Comparison of ENCODE assay signal across 19 cellular contexts in genomic region chr20:57202309-57202708, GRCh38.
DNase-seq lines count a peak whose midpoint lies in the region; ATAC-seq and TF ChIP-seq lines count a peak whose summit lies in the region.
"Had no signal": no experiment of that assay in that cellular context is flagged by ENCODE, and none has a peak within 500 bp of the region (broad histone marks: within the 10 kb centered on the region; RNA-seq: fewer than 3 reads in every experiment).

No MANE protein-coding gene starts in this region.

- no peaks in the 10 kb centered on the region for H3K27me3 ChIP-seq in cardiac muscle cell
- peaks cover 0 to 30% (median 10%) of the 10 kb centered on the region in 7 donors for H3K27me3 ChIP-seq in heart right ventricle

- H3K9me3 ChIP-seq in cardiac muscle cell (ENCODE audit: low read depth) (no peaks in the 10 kb centered on the region), heart right ventricle (peaks cover 0 to 8% (median 0%) of the 10 kb centered on the region in 11 donors)

- H3K27me3 Mint-ChIP-seq in mesothelial cell of epicardium (ENCODE audit: low read depth) (no peaks in the 10 kb centered on the region), type B pancreatic cell (no peaks in the 10 kb centered on the region)
- H3K27me3 Mint-ChIP-seq: B cell had no signal

- H3K4me3 ChIP-seq in cardiac muscle cell (no peak overlapping the region), heart right ventricle (no peak overlapping the region)
- H3K4me3 ChIP-seq: A549; BLaER1 treated with 17β-estradiol and CSF1 and Interleukin-3, amounts not matched to agents 10 nM and 100 nM; GM12878 had no signal

- peaks cover 28% of the 10 kb centered on the region for H3K4me1 ChIP-seq in cardiac muscle cell (ENCODE audit: low read depth)
- peaks cover 0 to 3% (median 0%) of the 10 kb centered on the region in 9 donors for H3K4me1 ChIP-seq in heart right ventricle
- H3K4me1 ChIP-seq: Caco-2 had no signal

- TF ChIP-seq CTCF in cardiac muscle cell (IDR thresholded peaks at IDR 0.05; ENCODE audit: low read depth, low read length) (no peak), heart right ventricle (IDR thresholded peaks at IDR 0.05) (no peak), mesothelial cell of epicardium (IDR thresholded peaks at IDR 0.05; ENCODE audit: unreplicated experiment) (no peak), type B pancreatic cell (conservative IDR thresholded peaks at IDR 0.05) (no peak)

- intact Hi-C loops in heart right ventricle (cut with DNase I) = loop anchor here in 1 of 10 donors (10.0 kb wide), 1 partner anchor 108 kb away; no protein-coding TSS in a partner anchor

- no peak for ATAC-seq in heart right ventricle
- ATAC-seq: A549; CD8-positive, alpha-beta T cell; GM12878 had no signal

- peaks cover 4% of the 10 kb centered on the region for H3K36me3 ChIP-seq in cardiac muscle cell
- H3K36me3 ChIP-seq in heart right ventricle = no peaks in the 10 kb centered on the region
- H3K36me3 ChIP-seq: BLaER1 treated with 17β-estradiol and CSF1 and Interleukin-3, amounts not matched to agents 10 nM and 100 nM had no signal

- H3K4me1 Mint-ChIP-seq in mesothelial cell of epicardium (peaks cover 17% of the 10 kb centered on the region), type B pancreatic cell (ENCODE audit: unreplicated experiment) (peaks cover 17% of the 10 kb centered on the region)
- H3K4me1 Mint-ChIP-seq: B cell had no signal

- H3K36me3 Mint-ChIP-seq in mesothelial cell of epicardium (peaks cover 14% of the 10 kb centered on the region), type B pancreatic cell (peaks cover 39% of the 10 kb centered on the region)
- H3K36me3 Mint-ChIP-seq: CD8-positive, alpha-beta T cell had no signal

- 87 to 91% methylated on average over 14 of the region's 14 CpGs for WGBS in heart right ventricle, 2 donors

- H3K4me3 Mint-ChIP-seq in mesothelial cell of epicardium = no peak overlapping the region
- H3K4me3 Mint-ChIP-seq in type B pancreatic cell = no peak overlapping the region
- H3K4me3 Mint-ChIP-seq: B cell; CD4-positive, alpha-beta T cell; CD8-positive, alpha-beta T cell had no signal

- no peak for DNase-seq in cardiac muscle cell (ENCODE audit: low read depth in 1 of 2, low spot score in 1 of 2)
- DNase-seq in heart right ventricle = no peak
- DNase-seq in mesothelial cell of epicardium (ENCODE audit: low spot score in 2 of 2, unreplicated experiment in 2 of 2) = no peak
- DNase-seq in type B pancreatic cell (ENCODE audit: extremely low spot score, unreplicated experiment) = no peak
- DNase-seq in GM03348 (ENCODE audit: low spot score) = no peak
- no peak for DNase-seq in activated CD4-positive, alpha-beta T cell treated with anti-CD3 and anti-CD28 coated beads, Interleukin-2, amount 50 U/mL, for 1 hour
- DNase-seq: AML-193; Caco-2; Calu3; CD4-positive, alpha-beta T cell; CD8-positive, alpha-beta T cell; DMS79 treated with DMSO at 0.1 percent for 48 hours; GF-D8 had no signal

- H3K9me3 Mint-ChIP-seq in mesothelial cell of epicardium (peaks cover 5% of the 10 kb centered on the region), type B pancreatic cell (no peaks in the 10 kb centered on the region)
- H3K9me3 Mint-ChIP-seq: CD4-positive, alpha-beta T cell had no signal

- H3K27ac ChIP-seq in cardiac muscle cell (peak overlapping the region; percentile 65), heart right ventricle (no peak overlapping the region)
- H3K27ac ChIP-seq: 22Rv1; A549; BLaER1 treated with 17β-estradiol and CSF1 and Interleukin-3, amounts not matched to agents 10 nM and 100 nM; C4-2B had no signal

- H3K27ac Mint-ChIP-seq in mesothelial cell of epicardium (peak overlapping the region; percentile 47), type B pancreatic cell (peak overlapping the region; percentile 34)
- H3K27ac Mint-ChIP-seq: B cell; CD4-positive, alpha-beta T cell; CD8-positive, alpha-beta T cell had no signal
